ENCODE assay signal across 1 cellular context in the genomic region with DNA sequence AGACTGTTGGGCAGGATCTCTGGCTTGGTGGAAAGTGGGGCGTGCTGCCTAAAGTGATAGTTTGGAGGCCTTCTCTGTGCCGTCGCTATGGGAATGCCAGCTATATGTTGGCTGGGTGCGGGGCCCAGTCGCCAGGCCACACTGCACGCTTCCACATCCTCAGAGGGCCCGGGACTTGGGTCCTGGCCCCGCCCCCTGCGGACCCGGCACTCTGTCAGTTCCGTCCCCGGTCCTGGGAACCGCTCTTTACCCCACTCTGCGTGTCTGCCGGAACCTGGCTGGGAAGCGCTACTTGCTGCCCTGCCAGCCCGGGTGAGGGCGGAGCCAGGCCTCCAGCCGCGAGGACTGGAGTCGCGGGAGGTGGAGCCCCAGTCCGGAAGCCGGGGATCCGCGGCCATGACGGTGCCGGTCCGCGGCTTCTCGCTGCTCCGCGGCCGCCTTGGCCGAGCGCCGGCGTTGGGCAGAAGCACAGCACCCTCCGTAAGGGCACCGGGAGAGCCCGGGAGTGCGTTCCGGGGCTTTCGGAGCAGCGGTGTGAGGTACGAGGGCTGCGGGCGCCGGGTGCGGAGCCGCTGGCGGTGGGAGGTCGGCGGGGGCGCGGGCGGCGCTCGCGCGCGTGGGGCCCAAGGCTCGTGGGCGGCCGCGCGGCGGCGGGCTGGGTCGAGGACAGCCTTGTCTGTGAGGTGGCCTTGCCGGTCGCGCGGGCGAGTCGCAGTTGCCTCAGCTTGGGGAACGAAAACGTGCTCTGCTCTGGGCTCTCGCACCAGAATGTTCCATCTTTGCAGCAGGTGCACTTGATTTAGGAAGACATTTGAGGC.
TF ChIP-seq lines count a peak whose summit lies in the region.

A gene (plus strand): TSS at position 376 of the 818 bp plus-strand sequence. CDS start 21 bp downstream, at position 397.

TF ChIP-seq in K562, 482 proteins besides CTCF, POLR2A, EP300 and RAD21 (continued from another document and continues in another):
- TF ChIP-seq SAFB2 (IDR thresholded peaks at IDR 0.05; ENCODE audit: borderline replicate concordance, low read depth, low read length, severe bottlenecking), result no peak
- peak; percentile 69 for TF ChIP-seq ATF7 (IDR thresholded peaks at IDR 0.05)
- TF ChIP-seq DPF2 (IDR thresholded peaks at IDR 0.05), result no peak
- no peak for TF ChIP-seq GATAD2A (IDR thresholded peaks at IDR 0.05)
- no peak for TF ChIP-seq MIER1 (IDR thresholded peaks at IDR 0.05; ENCODE audit: low read depth)
- TF ChIP-seq SUPT5H (IDR thresholded peaks at IDR 0.05), result peak; percentile 89
- TF ChIP-seq HLTF (IDR thresholded peaks at IDR 0.05), result 0 out of 2 replicates have a peak, but pooled peaks have one; percentile 44
- no peak for TF ChIP-seq XRCC3 (IDR thresholded peaks at IDR 0.05)
- no peak; the same call in 1 of the 2 replicates for TF ChIP-seq ZNF766 (CRISPR knock-in tag; conservative IDR thresholded peaks at IDR 0.05)
- no peak for TF ChIP-seq TAF15 (IDR thresholded peaks at IDR 0.05; ENCODE audit: low read depth, low read length)
- TF ChIP-seq, protein P1, sequence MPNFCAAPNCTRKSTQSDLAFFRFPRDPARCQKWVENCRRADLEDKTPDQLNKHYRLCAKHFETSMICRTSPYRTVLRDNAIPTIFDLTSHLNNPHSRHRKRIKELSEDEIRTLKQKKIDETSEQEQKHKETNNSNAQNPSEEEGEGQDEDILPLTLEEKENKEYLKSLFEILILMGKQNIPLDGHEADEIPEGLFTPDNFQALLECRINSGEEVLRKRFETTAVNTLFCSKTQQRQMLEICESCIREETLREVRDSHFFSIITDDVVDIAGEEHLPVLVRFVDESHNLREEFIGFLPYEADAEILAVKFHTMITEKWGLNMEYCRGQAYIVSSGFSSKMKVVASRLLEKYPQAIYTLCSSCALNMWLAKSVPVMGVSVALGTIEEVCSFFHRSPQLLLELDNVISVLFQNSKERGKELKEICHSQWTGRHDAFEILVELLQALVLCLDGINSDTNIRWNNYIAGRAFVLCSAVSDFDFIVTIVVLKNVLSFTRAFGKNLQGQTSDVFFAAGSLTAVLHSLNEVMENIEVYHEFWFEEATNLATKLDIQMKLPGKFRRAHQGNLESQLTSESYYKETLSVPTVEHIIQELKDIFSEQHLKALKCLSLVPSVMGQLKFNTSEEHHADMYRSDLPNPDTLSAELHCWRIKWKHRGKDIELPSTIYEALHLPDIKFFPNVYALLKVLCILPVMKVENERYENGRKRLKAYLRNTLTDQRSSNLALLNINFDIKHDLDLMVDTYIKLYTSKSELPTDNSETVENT (CRISPR knock-in tag; IDR thresholded peaks at IDR 0.05), result no peak; the same call in 1 of the 2 replicates
- peak; percentile 43; the same call in 1 of the 2 replicates for TF ChIP-seq FOXJ2 (tag; IDR thresholded peaks at IDR 0.05)
- TF ChIP-seq MCM3 (IDR thresholded peaks at IDR 0.05), result no peak
- no peak for TF ChIP-seq ZNF232 (CRISPR knock-in tag; IDR thresholded peaks at IDR 0.05)
- no peak for TF ChIP-seq FOXA3 (CRISPR knock-in tag; conservative IDR thresholded peaks at IDR 0.05 in 1 of 2, IDR thresholded peaks at IDR 0.05 in 1 of 2)
- no peak for TF ChIP-seq MED1 (CRISPR knock-in tag; IDR thresholded peaks at IDR 0.05; ENCODE audit: borderline replicate concordance)
- peak; percentile 88 for TF ChIP-seq ELF1 (tag; IDR thresholded peaks at IDR 0.05)
- TF ChIP-seq GATAD2B (IDR thresholded peaks at IDR 0.05; ENCODE audit: borderline replicate concordance), result peak; percentile 92
- no peak for TF ChIP-seq MTF1 (CRISPR knock-in tag; IDR thresholded peaks at IDR 0.05; ENCODE audit: borderline replicate concordance)
- no peak for TF ChIP-seq TSC22D4 (tag; IDR thresholded peaks at IDR 0.05)
- TF ChIP-seq, protein P2, sequence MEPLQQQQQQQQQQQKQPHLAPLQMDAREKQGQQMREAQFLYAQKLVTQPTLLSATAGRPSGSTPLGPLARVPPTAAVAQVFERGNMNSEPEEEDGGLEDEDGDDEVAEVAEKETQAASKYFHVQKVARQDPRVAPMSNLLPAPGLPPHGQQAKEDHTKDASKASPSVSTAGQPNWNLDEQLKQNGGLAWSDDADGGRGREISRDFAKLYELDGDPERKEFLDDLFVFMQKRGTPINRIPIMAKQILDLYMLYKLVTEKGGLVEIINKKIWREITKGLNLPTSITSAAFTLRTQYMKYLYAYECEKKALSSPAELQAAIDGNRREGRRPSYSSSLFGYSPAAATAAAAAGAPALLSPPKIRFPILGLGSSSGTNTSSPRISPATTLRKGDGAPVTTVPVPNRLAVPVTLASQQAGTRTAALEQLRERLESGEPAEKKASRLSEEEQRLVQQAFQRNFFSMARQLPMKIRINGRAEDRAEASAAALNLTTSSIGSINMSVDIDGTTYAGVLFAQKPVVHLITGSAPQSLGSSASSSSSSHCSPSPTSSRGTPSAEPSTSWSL (CRISPR knock-in tag; IDR thresholded peaks at IDR 0.05; ENCODE audit: borderline replicate concordance), result no peak
- no peak for TF ChIP-seq YBX1 (IDR thresholded peaks at IDR 0.05)
- TF ChIP-seq CCNT2 (IDR thresholded peaks at IDR 0.05; ENCODE audit: borderline replicate concordance, extremely low read depth, insufficient read length, low read depth, low read length), result peak; percentile 76
- no peak for TF ChIP-seq ZNF121 (CRISPR knock-in tag; conservative IDR thresholded peaks at IDR 0.05)
- no peak for TF ChIP-seq MYBL2 (IDR thresholded peaks at IDR 0.05; ENCODE audit: low read depth)
- no peak for TF ChIP-seq MYBL2 (CRISPR knock-in tag; IDR thresholded peaks at IDR 0.05; ENCODE audit: borderline replicate concordance)
- TF ChIP-seq SAFB (IDR thresholded peaks at IDR 0.05; ENCODE audit: borderline replicate concordance, low read depth, low read length), result peak; percentile 90
- peak; percentile 79 for TF ChIP-seq EP400 (IDR thresholded peaks at IDR 0.05)
- TF ChIP-seq, protein P3, sequence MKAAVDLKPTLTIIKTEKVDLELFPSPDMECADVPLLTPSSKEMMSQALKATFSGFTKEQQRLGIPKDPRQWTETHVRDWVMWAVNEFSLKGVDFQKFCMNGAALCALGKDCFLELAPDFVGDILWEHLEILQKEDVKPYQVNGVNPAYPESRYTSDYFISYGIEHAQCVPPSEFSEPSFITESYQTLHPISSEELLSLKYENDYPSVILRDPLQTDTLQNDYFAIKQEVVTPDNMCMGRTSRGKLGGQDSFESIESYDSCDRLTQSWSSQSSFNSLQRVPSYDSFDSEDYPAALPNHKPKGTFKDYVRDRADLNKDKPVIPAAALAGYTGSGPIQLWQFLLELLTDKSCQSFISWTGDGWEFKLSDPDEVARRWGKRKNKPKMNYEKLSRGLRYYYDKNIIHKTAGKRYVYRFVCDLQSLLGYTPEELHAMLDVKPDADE (conservative IDR thresholded peaks at IDR 0.05; ENCODE audit: control insufficient read depth, low read depth, low read length), result no peak
- peak; percentile 89 for TF ChIP-seq NFRKB (IDR thresholded peaks at IDR 0.05; ENCODE audit: low read depth)
- TF ChIP-seq ZNF253 (CRISPR knock-in tag; conservative IDR thresholded peaks at IDR 0.05), result no peak
- peak; percentile 68 for TF ChIP-seq SMAD1 (IDR thresholded peaks at IDR 0.05; ENCODE audit: low read depth, low read length, partially characterized antibody)
- TF ChIP-seq, protein P4, sequence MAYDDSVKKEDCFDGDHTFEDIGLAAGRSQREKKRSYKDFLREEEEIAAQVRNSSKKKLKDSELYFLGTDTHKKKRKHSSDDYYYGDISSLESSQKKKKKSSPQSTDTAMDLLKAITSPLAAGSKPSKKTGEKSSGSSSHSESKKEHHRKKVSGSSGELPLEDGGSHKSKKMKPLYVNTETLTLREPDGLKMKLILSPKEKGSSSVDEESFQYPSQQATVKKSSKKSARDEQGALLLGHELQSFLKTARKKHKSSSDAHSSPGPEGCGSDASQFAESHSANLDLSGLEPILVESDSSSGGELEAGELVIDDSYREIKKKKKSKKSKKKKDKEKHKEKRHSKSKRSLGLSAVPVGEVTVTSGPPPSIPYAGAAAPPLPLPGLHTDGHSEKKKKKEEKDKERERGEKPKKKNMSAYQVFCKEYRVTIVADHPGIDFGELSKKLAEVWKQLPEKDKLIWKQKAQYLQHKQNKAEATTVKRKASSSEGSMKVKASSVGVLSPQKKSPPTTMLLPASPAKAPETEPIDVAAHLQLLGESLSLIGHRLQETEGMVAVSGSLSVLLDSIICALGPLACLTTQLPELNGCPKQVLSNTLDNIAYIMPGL (CRISPR knock-in tag; IDR thresholded peaks at IDR 0.05), result no peak
- TF ChIP-seq KLF6 (CRISPR knock-in tag; IDR thresholded peaks at IDR 0.05; ENCODE audit: borderline replicate concordance), result peak; percentile 25; the same call in 1 of the 2 replicates
- TF ChIP-seq, protein P5, sequence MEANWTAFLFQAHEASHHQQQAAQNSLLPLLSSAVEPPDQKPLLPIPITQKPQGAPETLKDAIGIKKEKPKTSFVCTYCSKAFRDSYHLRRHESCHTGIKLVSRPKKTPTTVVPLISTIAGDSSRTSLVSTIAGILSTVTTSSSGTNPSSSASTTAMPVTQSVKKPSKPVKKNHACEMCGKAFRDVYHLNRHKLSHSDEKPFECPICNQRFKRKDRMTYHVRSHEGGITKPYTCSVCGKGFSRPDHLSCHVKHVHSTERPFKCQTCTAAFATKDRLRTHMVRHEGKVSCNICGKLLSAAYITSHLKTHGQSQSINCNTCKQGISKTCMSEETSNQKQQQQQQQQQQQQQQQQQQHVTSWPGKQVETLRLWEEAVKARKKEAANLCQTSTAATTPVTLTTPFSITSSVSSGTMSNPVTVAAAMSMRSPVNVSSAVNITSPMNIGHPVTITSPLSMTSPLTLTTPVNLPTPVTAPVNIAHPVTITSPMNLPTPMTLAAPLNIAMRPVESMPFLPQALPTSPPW (CRISPR knock-in tag; IDR thresholded peaks at IDR 0.05), result peak; percentile 75
- TF ChIP-seq KAT8 (IDR thresholded peaks at IDR 0.05; ENCODE audit: low read depth), result no peak
- no peak for TF ChIP-seq ARNT (IDR thresholded peaks at IDR 0.05)
- peak in 1 of 2 experiments; percentile 64; a peak in 1 of 4 replicates for TF ChIP-seq TEAD1 (CRISPR knock-in tag; IDR thresholded peaks at IDR 0.05)
- no peak; the same call in 1 of the 2 replicates for TF ChIP-seq ZNF239 (CRISPR knock-in tag; IDR thresholded peaks at IDR 0.05)
- TF ChIP-seq CCAR2 (IDR thresholded peaks at IDR 0.05; ENCODE audit: low read depth, low read length), result no peak
- TF ChIP-seq PML (IDR thresholded peaks at IDR 0.05; ENCODE audit: low read length), result peak; percentile 44; the same call in 1 of the 2 replicates
- TF ChIP-seq, protein P6, sequence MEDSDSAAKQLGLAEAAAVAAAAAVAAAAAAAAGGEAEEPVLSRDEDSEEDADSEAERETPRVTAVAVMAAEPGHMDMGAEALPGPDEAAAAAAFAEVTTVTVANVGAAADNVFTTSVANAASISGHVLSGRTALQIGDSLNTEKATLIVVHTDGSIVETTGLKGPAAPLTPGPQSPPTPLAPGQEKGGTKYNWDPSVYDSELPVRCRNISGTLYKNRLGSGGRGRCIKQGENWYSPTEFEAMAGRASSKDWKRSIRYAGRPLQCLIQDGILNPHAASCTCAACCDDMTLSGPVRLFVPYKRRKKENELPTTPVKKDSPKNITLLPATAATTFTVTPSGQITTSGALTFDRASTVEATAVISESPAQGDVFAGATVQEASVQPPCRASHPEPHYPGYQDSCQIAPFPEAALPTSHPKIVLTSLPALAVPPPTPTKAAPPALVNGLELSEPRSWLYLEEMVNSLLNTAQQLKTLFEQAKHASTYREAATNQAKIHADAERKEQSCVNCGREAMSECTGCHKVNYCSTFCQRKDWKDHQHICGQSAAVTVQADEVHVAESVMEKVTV (CRISPR knock-in tag; IDR thresholded peaks at IDR 0.05), result no peak
- TF ChIP-seq POLR2G (IDR thresholded peaks at IDR 0.05; ENCODE audit: low read depth, low read length), result peak; percentile 99
- peak; percentile 49; the same call in 1 of the 2 replicates for TF ChIP-seq CHD2 (IDR thresholded peaks at IDR 0.05; ENCODE audit: low read depth, low read length)
- TF ChIP-seq, protein P7, sequence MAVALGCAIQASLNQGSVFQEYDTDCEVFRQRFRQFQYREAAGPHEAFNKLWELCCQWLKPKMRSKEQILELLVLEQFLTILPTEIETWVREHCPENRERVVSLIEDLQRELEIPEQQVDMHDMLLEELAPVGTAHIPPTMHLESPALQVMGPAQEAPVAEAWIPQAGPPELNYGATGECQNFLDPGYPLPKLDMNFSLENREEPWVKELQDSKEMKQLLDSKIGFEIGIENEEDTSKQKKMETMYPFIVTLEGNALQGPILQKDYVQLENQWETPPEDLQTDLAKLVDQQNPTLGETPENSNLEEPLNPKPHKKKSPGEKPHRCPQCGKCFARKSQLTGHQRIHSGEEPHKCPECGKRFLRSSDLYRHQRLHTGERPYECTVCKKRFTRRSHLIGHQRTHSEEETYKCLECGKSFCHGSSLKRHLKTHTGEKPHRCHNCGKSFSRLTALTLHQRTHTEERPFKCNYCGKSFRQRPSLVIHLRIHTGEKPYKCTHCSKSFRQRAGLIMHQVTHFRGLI (CRISPR knock-in tag; IDR thresholded peaks at IDR 0.05), result no peak
- TF ChIP-seq ZNF445 (CRISPR knock-in tag; IDR thresholded peaks at IDR 0.05; ENCODE audit: low read depth), result no peak
- no peak for TF ChIP-seq SREBF2 (CRISPR knock-in tag; IDR thresholded peaks at IDR 0.05)
- TF ChIP-seq, protein P8, sequence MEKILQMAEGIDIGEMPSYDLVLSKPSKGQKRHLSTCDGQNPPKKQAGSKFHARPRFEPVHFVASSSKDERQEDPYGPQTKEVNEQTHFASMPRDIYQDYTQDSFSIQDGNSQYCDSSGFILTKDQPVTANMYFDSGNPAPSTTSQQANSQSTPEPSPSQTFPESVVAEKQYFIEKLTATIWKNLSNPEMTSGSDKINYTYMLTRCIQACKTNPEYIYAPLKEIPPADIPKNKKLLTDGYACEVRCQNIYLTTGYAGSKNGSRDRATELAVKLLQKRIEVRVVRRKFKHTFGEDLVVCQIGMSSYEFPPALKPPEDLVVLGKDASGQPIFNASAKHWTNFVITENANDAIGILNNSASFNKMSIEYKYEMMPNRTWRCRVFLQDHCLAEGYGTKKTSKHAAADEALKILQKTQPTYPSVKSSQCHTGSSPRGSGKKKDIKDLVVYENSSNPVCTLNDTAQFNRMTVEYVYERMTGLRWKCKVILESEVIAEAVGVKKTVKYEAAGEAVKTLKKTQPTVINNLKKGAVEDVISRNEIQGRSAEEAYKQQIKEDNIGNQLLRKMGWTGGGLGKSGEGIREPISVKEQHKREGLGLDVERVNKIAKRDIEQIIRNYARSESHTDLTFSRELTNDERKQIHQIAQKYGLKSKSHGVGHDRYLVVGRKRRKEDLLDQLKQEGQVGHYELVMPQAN (IDR thresholded peaks at IDR 0.05; ENCODE audit: borderline replicate concordance), result no peak; the same call in 1 of the 2 replicates
- TF ChIP-seq GABPB1 (CRISPR knock-in tag; IDR thresholded peaks at IDR 0.05), result peak; percentile 92
- TF ChIP-seq, protein P9, sequence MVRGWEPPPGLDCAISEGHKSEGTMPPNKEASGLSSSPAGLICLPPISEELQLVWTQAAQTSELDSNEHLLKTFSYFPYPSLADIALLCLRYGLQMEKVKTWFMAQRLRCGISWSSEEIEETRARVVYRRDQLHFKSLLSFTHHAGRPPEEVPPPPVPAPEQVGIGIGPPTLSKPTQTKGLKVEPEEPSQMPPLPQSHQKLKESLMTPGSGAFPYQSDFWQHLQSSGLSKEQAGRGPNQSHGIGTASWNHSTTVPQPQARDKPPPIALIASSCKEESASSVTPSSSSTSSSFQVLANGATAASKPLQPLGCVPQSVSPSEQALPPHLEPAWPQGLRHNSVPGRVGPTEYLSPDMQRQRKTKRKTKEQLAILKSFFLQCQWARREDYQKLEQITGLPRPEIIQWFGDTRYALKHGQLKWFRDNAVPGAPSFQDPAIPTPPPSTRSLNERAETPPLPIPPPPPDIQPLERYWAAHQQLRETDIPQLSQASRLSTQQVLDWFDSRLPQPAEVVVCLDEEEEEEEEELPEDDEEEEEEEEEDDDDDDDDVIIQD (CRISPR knock-in tag; IDR thresholded peaks at IDR 0.05), result no peak
